Comparison of ENCODE assay signal across 8 cellular contexts in the genomic region with DNA sequence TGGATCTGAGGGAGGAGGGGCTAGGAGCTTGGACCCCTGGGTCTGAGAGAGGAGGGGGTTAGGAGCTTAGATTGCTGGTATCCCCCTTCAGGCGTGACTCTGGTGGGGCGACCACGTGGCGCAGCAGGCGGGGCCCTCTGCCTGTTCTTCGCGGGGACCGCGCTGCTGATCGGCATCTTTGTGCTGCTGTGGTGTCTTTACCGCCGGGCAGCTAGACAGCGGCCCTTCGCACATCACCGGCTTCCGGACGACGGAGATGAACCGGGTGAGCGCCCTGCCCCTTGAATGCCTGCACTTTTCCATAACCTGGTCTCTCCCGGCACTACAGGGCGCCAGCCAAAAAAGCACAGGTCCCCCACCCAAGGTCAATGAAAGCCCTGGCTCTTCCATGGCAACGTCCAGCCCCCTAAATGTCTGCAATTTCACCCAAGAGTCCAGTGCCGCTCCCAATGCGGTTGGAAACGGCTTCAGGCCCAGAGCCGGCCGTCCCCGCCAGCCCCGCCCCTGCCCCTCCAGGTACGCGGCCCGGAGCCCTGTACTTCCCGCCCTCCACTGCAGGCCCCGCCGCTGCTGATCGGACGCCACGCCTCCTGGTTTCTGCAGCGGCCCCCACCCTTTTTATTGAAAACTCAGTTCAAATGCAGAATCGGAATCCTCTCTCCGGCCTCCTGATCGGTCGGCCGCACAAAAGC. TPM values are rescaled to one million over a fixed set of nuclear protein-coding genes. Genes with fewer than 3 reads are reported as not detected.
DNase-seq lines count a peak whose midpoint lies in the region; ATAC-seq lines count a peak whose summit lies in the region.

No MANE protein-coding gene starts in this region.

- peak overlapping the region; percentile 47 to 62 (median 49) for H3K4me3 Mint-ChIP-seq in T-cell

- H3K27ac Mint-ChIP-seq in T-cell: no peak overlapping the region

- H3K4me1 Mint-ChIP-seq in T-cell: peaks cover 54 to 67% (median 65%) of the 10 kb centered on the region in 3 donors

- POLR2A ChIA-PET in T-cell (lab: Charles Lee): interaction anchor here in 1 of 2 donors (0.6 kb wide), 1 partner anchor 34 kb away, joined by 3 read pairs; no protein-coding TSS in a partner anchor

- peaks cover 70 to 89% of the 10 kb centered on the region in 2 donors for H3K27me3 Mint-ChIP-seq in T-cell

- peak; percentile 28 to 48 (median 44) for ATAC-seq in T-cell (replicated peaks in 1 of 4)
- no peak for ATAC-seq in GM21360 (IDR thresholded peaks at IDR 0.05; ENCODE audit: unreplicated experiment)
- ATAC-seq in HG02610 (IDR thresholded peaks at IDR 0.05; ENCODE audit: unreplicated experiment): no peak
- no peak for ATAC-seq in HG02678 (IDR thresholded peaks at IDR 0.05; ENCODE audit: unreplicated experiment)

- H3K9me3 Mint-ChIP-seq in T-cell: no peaks in the 10 kb centered on the region

- peak; percentile 47 for DNase-seq in stimulated activated CD4-positive, alpha-beta T cell treated with anti-CD3 and anti-CD28 coated beads, Interleukin-15, amount 100 ng/mL, for 24 hours
- no peak for DNase-seq in stimulated activated CD4-positive, alpha-beta T cell treated with anti-CD3 and anti-CD28 coated beads, Interleukin-4, amount 100 ng/mL, for 1 hour
- peak in 1 of 34 experiments; percentile 35 for DNase-seq in T-cell
- DNase-seq in iPS-NIHi11 (ENCODE audit: low spot score): peak; percentile 71
- no peak for DNase-seq in D341Med (ENCODE audit: low spot score)

- CTCF ChIA-PET in T-cell (lab: Charles Lee): no interaction called here

- peaks cover 6% of the 10 kb centered on the region for H3K36me3 Mint-ChIP-seq in T-cell

RNA-seq across cellular contexts. Expression of gene GFY, which starts 2.8 kb away (rescaled TPM):
- total RNA-seq in T-cell: under 1 TPM in 1 of 5 donors, not detected in 4; 0.16 TPM

RNA-seq across cellular contexts. Expression of gene PTH2, which starts 4.8 kb away (rescaled TPM):
- not detected for total RNA-seq in T-cell

RNA-seq across cellular contexts. Expression of gene SLC17A7, which starts 13.3 kb away (rescaled TPM):
- under 1 TPM in 2 of 5 donors, not detected in 3; 0.09 to 0.20 TPM for total RNA-seq in T-cell

RNA-seq across cellular contexts. Expression of gene PIH1D1, which starts 23.6 kb away (rescaled TPM):
- 100 to 1,000 TPM; 122 to 196 (median 163) TPM for total RNA-seq in T-cell

RNA-seq across cellular contexts. Expression of gene ALDH16A1, which starts 25.0 kb away (rescaled TPM):
- 10 to 100 TPM; 32.8 to 57.2 (median 46.3) TPM for total RNA-seq in T-cell

Comparison
In these comparisons a context has a peak if more than half of its experiments do, and no peak if none do; other contexts are left out.
1. DNase-seq: peak in stimulated activated CD4-positive, alpha-beta T cell treated with anti-CD3 and anti-CD28 coated beads, Interleukin-15, amount 100 ng/mL, for 24 hours (single experiment) and iPS-NIHi11 (single experiment); none in stimulated activated CD4-positive, alpha-beta T cell treated with anti-CD3 and anti-CD28 coated beads, Interleukin-4, amount 100 ng/mL, for 1 hour (single experiment) and D341Med (single experiment).
2. ATAC-seq: peak in T-cell (4 of 4); none in GM21360 (single experiment), HG02610 (single experiment) and HG02678 (single experiment).